ENCODE assay signal across 20 cellular contexts in genomic region chr12:11685716-11686115, GRCh38.
"Had no signal": no experiment of that assay in that cellular context is flagged by ENCODE, and none has a peak within 500 bp of the region (broad histone marks: within the 10 kb centered on the region; RNA-seq: fewer than 3 reads in every experiment).

No MANE protein-coding gene starts in this region.

- H3K27ac Mint-ChIP-seq: activated CD8-positive, alpha-beta T cell treated with anti-CD3 and anti-CD28 coated beads for 36 hours; activated naive CD4-positive, alpha-beta T cell treated with anti-CD3 and anti-CD28 coated beads for 36 hours; activated T-cell treated with anti-CD3 and anti-CD28 coated beads, Interleukin-2, amount 50 U/mL, for 24 hours; neural progenitor cell; stimulated activated naive B cell treated with anti-CD40 and anti-IgM and Interleukin-4, amounts not matched to agents 10 μg/mL and 1 μg/mL and 100 μg/mL, for 72 hours; T-cell had no signal

- H2AFZ ChIP-seq: neural progenitor cell had no signal

- H3K36me3 ChIP-seq: left lung, neural progenitor cell, pancreas, right lobe of liver, spleen had no signal

- FAIRE-seq: bronchial epithelial cell, keratinocyte, pancreas had no signal

- H3K4me3 Mint-ChIP-seq: activated CD8-positive, alpha-beta T cell treated with anti-CD3 and anti-CD28 coated beads for 36 hours; activated naive CD4-positive, alpha-beta T cell treated with anti-CD3 and anti-CD28 coated beads for 36 hours; activated T-cell treated with anti-CD3 and anti-CD28 coated beads, Interleukin-2, amount 50 U/mL, for 24 hours; neural progenitor cell; stimulated activated naive B cell treated with anti-CD40 and anti-IgM and Interleukin-4, amounts not matched to agents 10 μg/mL and 1 μg/mL and 100 μg/mL, for 72 hours; T-cell had no signal

- DNase-seq: activated CD4-positive, alpha-beta T cell treated with anti-CD3 and anti-CD28 coated beads for 48 hours; activated CD4-positive, CD25-positive, alpha-beta regulatory T cell; activated CD8-positive, alpha-beta T cell treated with anti-CD3 and anti-CD28 coated beads for 36 hours; activated naive CD4-positive, alpha-beta T cell treated with anti-CD3 and anti-CD28 coated beads for 36 hours; activated T-cell treated with anti-CD3 and anti-CD28 coated beads, Interleukin-2, amount 50 U/mL, for 24 hours; aorta; dorsolateral prefrontal cortex; foreskin fibroblast; hippocampal formation; left lung; pancreas; right lobe of liver; spleen; stimulated activated CD4-positive, alpha-beta T cell treated with anti-CD3 and anti-CD28 coated beads, Interleukin-4, amount 100 ng/mL, for 4 hours; stimulated activated naive B cell treated with anti-CD40 and anti-IgM and Interleukin-4, amounts not matched to agents 10 μg/mL and 1 μg/mL and 100 μg/mL, for 72 hours; T-cell; T-helper 9 cell had no signal

- H3K27me3 Mint-ChIP-seq: activated CD8-positive, alpha-beta T cell treated with anti-CD3 and anti-CD28 coated beads for 36 hours; activated T-cell treated with anti-CD3 and anti-CD28 coated beads, Interleukin-2, amount 50 U/mL, for 24 hours; stimulated activated naive B cell treated with anti-CD40 and anti-IgM and Interleukin-4, amounts not matched to agents 10 μg/mL and 1 μg/mL and 100 μg/mL, for 72 hours; T-cell had no signal

- H3K9ac ChIP-seq: neural progenitor cell had no signal

- H3K4me3 ChIP-seq: dorsolateral prefrontal cortex, left lung, neural progenitor cell, pancreas, right lobe of liver, spleen had no signal

- ATAC-seq: activated CD8-positive, alpha-beta T cell treated with anti-CD3 and anti-CD28 coated beads for 36 hours; left lung; T-cell had no signal

- H3K27me3 ChIP-seq: dorsolateral prefrontal cortex, left lung, neural progenitor cell, pancreas, right lobe of liver, spleen had no signal

- H3K9me3 ChIP-seq: left lung, pancreas, right lobe of liver had no signal

- H3K4me2 ChIP-seq: neural progenitor cell had no signal

- H3K27ac ChIP-seq: dorsolateral prefrontal cortex, neural progenitor cell, pancreas, right lobe of liver had no signal

- H3K9me3 Mint-ChIP-seq: activated CD8-positive, alpha-beta T cell treated with anti-CD3 and anti-CD28 coated beads for 36 hours; stimulated activated naive B cell treated with anti-CD40 and anti-IgM and Interleukin-4, amounts not matched to agents 10 μg/mL and 1 μg/mL and 100 μg/mL, for 72 hours; T-cell had no signal
